ENCODE assay signal across 1 cellular context in genomic region chrX:19245711-19246269, GRCh38.
TF ChIP-seq lines count a peak whose summit lies in the region.

No MANE protein-coding gene starts in this region.

TF ChIP-seq in liver, 16 proteins besides CTCF, POLR2A, EP300 and RAD21 (continued from another document):
- no peak for TF ChIP-seq REST (IDR thresholded peaks at IDR 0.05)
- TF ChIP-seq GABPA (IDR thresholded peaks at IDR 0.05 in 1 of 2, conservative IDR thresholded peaks at IDR 0.05 in 1 of 2), result no peak
- TF ChIP-seq ZBTB33 (IDR thresholded peaks at IDR 0.05), result no peak
- no peak for TF ChIP-seq TAF1 (conservative IDR thresholded peaks at IDR 0.05)
- no peak for TF ChIP-seq HNF4G (IDR thresholded peaks at IDR 0.05)
- no peak for TF ChIP-seq EGR1 (IDR thresholded peaks at IDR 0.05; ENCODE audit: low read depth in 2 of 2)
- TF ChIP-seq NR2F2 (IDR thresholded peaks at IDR 0.05), result no peak
- no peak for TF ChIP-seq MAX (IDR thresholded peaks at IDR 0.05)
- TF ChIP-seq YY1 (IDR thresholded peaks at IDR 0.05), result no peak
- TF ChIP-seq JUND (IDR thresholded peaks at IDR 0.05), result peak; percentile 14 to 21
- peak; percentile 40 for TF ChIP-seq FOXA1 (IDR thresholded peaks at IDR 0.05)
- no peak for TF ChIP-seq SP1 (IDR thresholded peaks at IDR 0.05)
